Comparison of ENCODE assay signal across 1 cellular context in genomic region chr20:35340436-35340835, GRCh38.
TF ChIP-seq lines count a peak whose summit lies in the region.

No MANE protein-coding gene starts in this region.

TF ChIP-seq in HepG2, 621 proteins besides CTCF, POLR2A, EP300 and RAD21:
- TF ChIP-seq THAP7 (CRISPR knock-in tag; IDR thresholded peaks at IDR 0.05) (0 out of 2 replicates have a peak, but pooled peaks have one; percentile 38), MTF1 (CRISPR knock-in tag; IDR thresholded peaks at IDR 0.05) (no peak), NFKBIZ (CRISPR knock-in tag; IDR thresholded peaks at IDR 0.05) (no peak)
